1 cellular context compared by ENCODE assay signal in genomic region chr3:172171396-172172075, GRCh38.
A peak's percentile ranks its signal among the peaks of the same experiment; 100 is the strongest.
TF ChIP-seq lines count a peak whose summit lies in the region.

No MANE protein-coding gene starts in this region.

TF ChIP-seq in GM12878, 131 proteins besides CTCF, POLR2A, EP300 and RAD21:
- TF ChIP-seq JUNB (IDR thresholded peaks at IDR 0.05) (0 out of 2 replicates have a peak, but pooled peaks have one; percentile 15), SMC3 (IDR thresholded peaks at IDR 0.05; ENCODE audit: borderline replicate concordance, low read length) (no peak), ZNF384 (IDR thresholded peaks at IDR 0.05; ENCODE audit: borderline replicate concordance, low read depth, low read length) (peak; percentile 55; the same call in 1 of the 2 replicates)
